In genomic region chr2:130947967-130948366, GRCh38 we compare ENCODE assay signal across 33 cellular contexts.
"Had no signal": no experiment of that assay in that cellular context is flagged by ENCODE, and none has a peak within 500 bp of the region (broad histone marks: within the 10 kb centered on the region; RNA-seq: fewer than 3 reads in every experiment).

No MANE protein-coding gene starts in this region.

- H3K4me1 Mint-ChIP-seq: activated CD4-positive, alpha-beta memory T cell treated with anti-CD3 and anti-CD28 coated beads, Interleukin-2, amount 10 ng/mL, durations not matched to agents 7 days and 5 days; activated T-helper 17 cell treated with anti-CD3 and anti-CD28 coated beads, Interleukin-2, amount 50 U/mL, for 72 hours; central memory CD8-positive, alpha-beta T cell had no signal

- H3K27ac ChIP-seq: brain microvascular endothelial cell, coronary artery, dorsolateral prefrontal cortex, esophagus muscularis mucosa, foreskin keratinocyte, gastrocnemius medialis, heart left ventricle, VCaP had no signal

- H3K4me3 ChIP-seq: coronary artery, dorsolateral prefrontal cortex, esophagus muscularis mucosa, gastrocnemius medialis, heart left ventricle had no signal

- FAIRE-seq: astrocyte, TTC549 had no signal

- H3K4me3 Mint-ChIP-seq: activated CD4-positive, alpha-beta memory T cell treated with anti-CD3 and anti-CD28 coated beads, Interleukin-2, amount 10 ng/mL, durations not matched to agents 7 days and 5 days; activated CD4-positive, alpha-beta T cell treated with anti-CD3 and anti-CD28 coated beads, Interleukin-2, amount 10 ng/mL, durations not matched to agents 7 days and 5 days; activated naive CD8-positive, alpha-beta T cell; activated T-cell treated with anti-CD3 and anti-CD28 coated beads, Interleukin-2, amount 50 U/mL, for 24 hours; activated T-helper 17 cell treated with anti-CD3 and anti-CD28 coated beads, Interleukin-2, amount 50 U/mL, for 72 hours; central memory CD8-positive, alpha-beta T cell; dendritic cell treated with granulocyte-macrophage colony-stimulating factor and Interleukin-4, amounts not matched to agents 40 ng/mL and 50 ng/mL, for 4 days; WTC11 had no signal

- H3K27me3 ChIP-seq: brain microvascular endothelial cell, esophagus muscularis mucosa, foreskin keratinocyte, gastrocnemius medialis had no signal

- H3K36me3 ChIP-seq: brain microvascular endothelial cell, esophagus muscularis mucosa, gastrocnemius medialis, heart left ventricle had no signal

- DNase-seq: activated CD4-positive, alpha-beta memory T cell treated with anti-CD3 and anti-CD28 coated beads, Interleukin-2, amount 10 ng/mL, durations not matched to agents 7 days and 5 days; activated CD4-positive, alpha-beta T cell treated with anti-CD3 and anti-CD28 coated beads for 1 hour; activated CD4-positive, alpha-beta T cell treated with anti-CD3 and anti-CD28 coated beads for 4 hours; activated CD4-positive, alpha-beta T cell treated with anti-CD3 and anti-CD28 coated beads, Interleukin-2, amount 10 ng/mL, durations not matched to agents 7 days and 5 days; activated CD4-positive, alpha-beta T cell treated with anti-CD3 and anti-CD28 coated beads, Interleukin-2, amount 50 U/mL, for 4 hours; activated CD8-positive, alpha-beta memory T cell treated with anti-CD3 and anti-CD28 coated beads, Interleukin-2, amount 50 U/mL, for 48 hours; activated effector memory CD4-positive, alpha-beta T cell treated with Interleukin-2 at 50 U/mL for 16 hours; activated gamma-delta T cell treated with Interleukin-2 at 50 U/mL for 16 hours; activated naive CD4-positive, alpha-beta T cell treated with anti-CD3 and anti-CD28 coated beads, Interleukin-2, amount 50 U/mL, for 16 hours; activated naive CD4-positive, alpha-beta T cell treated with Interleukin-2 at 50 U/mL for 16 hours; activated T-cell treated with anti-CD3 and anti-CD28 coated beads for 4 hours; activated T-cell treated with anti-CD3 and anti-CD28 coated beads, Interleukin-2, amount 50 U/mL, for 24 hours; amniotic stem cell; anterior cingulate cortex; brain microvascular endothelial cell; dorsolateral prefrontal cortex; effector memory CD4-positive, alpha-beta T cell; erythroblast; foreskin keratinocyte; gastrocnemius medialis; glutamatergic neuron; heart left ventricle; T-helper 2 cell had no signal

- ATAC-seq: activated T-helper 17 cell treated with anti-CD3 and anti-CD28 coated beads, Interleukin-2, amount 50 U/mL, for 72 hours; foreskin keratinocyte; gastrocnemius medialis; heart left ventricle; WTC11 had no signal

- H3K27me3 Mint-ChIP-seq: dendritic cell treated with granulocyte-macrophage colony-stimulating factor and Interleukin-4, amounts not matched to agents 40 ng/mL and 50 ng/mL, for 4 days had no signal

- H3K4me1 ChIP-seq: esophagus muscularis mucosa, gastrocnemius medialis, heart left ventricle had no signal

- H3K27ac Mint-ChIP-seq: activated CD4-positive, alpha-beta memory T cell treated with anti-CD3 and anti-CD28 coated beads, Interleukin-2, amount 10 ng/mL, durations not matched to agents 7 days and 5 days; activated CD4-positive, alpha-beta T cell treated with anti-CD3 and anti-CD28 coated beads, Interleukin-2, amount 10 ng/mL, durations not matched to agents 7 days and 5 days; activated naive CD8-positive, alpha-beta T cell; activated T-cell treated with anti-CD3 and anti-CD28 coated beads, Interleukin-2, amount 50 U/mL, for 24 hours; activated T-helper 17 cell treated with anti-CD3 and anti-CD28 coated beads, Interleukin-2, amount 50 U/mL, for 72 hours; dendritic cell treated with granulocyte-macrophage colony-stimulating factor and Interleukin-4, amounts not matched to agents 40 ng/mL and 50 ng/mL, for 4 days; WTC11 had no signal
